19 cellular contexts compared by ENCODE assay signal in the genomic region with DNA sequence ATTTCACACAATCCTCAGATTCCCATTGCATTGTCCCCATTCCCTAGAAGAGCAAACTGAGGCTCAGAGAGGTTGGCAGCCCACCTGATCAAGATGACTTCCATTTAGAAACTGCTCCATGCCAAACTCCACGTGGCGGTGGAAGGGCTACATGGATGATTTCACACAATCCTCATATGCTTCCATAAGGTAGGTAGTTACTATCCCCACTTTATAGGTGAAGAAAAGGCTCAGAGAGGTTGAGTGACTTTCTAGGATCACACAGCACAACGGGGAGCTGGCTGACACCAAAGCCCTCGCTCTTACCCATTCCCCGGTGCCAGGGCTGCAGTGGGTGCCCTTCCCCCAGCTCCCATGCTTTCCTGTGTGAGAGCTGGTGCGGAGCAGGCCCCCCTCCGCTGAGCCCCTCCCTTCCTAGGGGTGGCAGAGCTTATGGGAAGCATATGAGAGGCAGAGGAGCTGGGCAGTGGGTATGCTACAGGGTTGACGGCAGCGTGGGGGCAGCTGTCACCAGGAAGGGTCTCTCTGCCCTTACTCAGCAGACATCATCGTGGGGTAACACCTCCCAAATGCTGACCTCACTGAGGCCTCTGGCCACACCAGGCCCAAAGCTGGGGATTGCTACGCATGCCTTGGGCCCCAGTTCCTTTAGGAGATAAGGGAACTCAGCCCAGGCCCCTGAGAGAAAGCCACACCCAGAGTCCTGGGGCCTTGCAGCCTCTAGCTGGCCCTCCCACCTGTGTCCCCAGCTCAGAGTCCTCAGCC. TPM values are rescaled to one million over a fixed set of nuclear protein-coding genes. Genes with fewer than 3 reads are reported as not detected.
"Had no signal": no experiment of that assay in that cellular context is flagged by ENCODE, and none has a peak within 500 bp of the region (broad histone marks: within the 10 kb centered on the region; RNA-seq: fewer than 3 reads in every experiment).

No MANE protein-coding gene starts in this region.

- H3K9ac ChIP-seq: parathyroid adenoma had no signal

- H3K9me3 ChIP-seq: esophagus muscularis mucosa, gastrocnemius medialis, left lung, prostate gland, tibial artery, upper lobe of left lung, uterus had no signal

- H3K36me3 ChIP-seq: esophagus muscularis mucosa, gastrocnemius medialis, left lung, prostate gland, spleen, tibial artery, upper lobe of left lung, uterus had no signal

- H3K27me3 ChIP-seq: upper lobe of left lung, uterus had no signal

- FAIRE-seq: endometrium, keratinocyte had no signal

- H3K4me3 ChIP-seq: esophagus muscularis mucosa, gastrocnemius medialis, left lung, lung, prostate gland, spleen, tibial artery, upper lobe of left lung, uterus had no signal

- DNase-seq: effector memory CD4-positive, alpha-beta T cell; gastrocnemius medialis; immature natural killer cell; left lung; spleen; stimulated activated CD4-positive, alpha-beta T cell treated with anti-CD3 and anti-CD28 coated beads, Interleukin-15, amount 100 ng/mL, for 24 hours; stimulated activated CD4-positive, alpha-beta T cell treated with anti-CD3 and anti-CD28 coated beads, Interleukin-1b, Interleukin-23, amount 100 ng/mL, for 48 hours; stimulated activated CD4-positive, alpha-beta T cell treated with anti-CD3 and anti-CD28 coated beads, Interleukin-4, amount 100 ng/mL, for 24 hours; tibial artery; uterus had no signal

- ATAC-seq: stimulated activated memory B cell treated with anti-CD40 and anti-IgM and Interleukin-4, amounts not matched to agents 10 μg/mL and 1 μg/mL and 100 μg/mL, for 72 hours had no signal

- H3K79me2 ChIP-seq: parathyroid adenoma had no signal

- H3K4me1 ChIP-seq: esophagus muscularis mucosa, gastrocnemius medialis, left lung, prostate gland, spleen, tibial artery, upper lobe of left lung, uterus had no signal

- H2AFZ ChIP-seq: parathyroid adenoma had no signal

- H3K27ac ChIP-seq: esophagus muscularis mucosa, gastrocnemius medialis, left lung, parathyroid adenoma, prostate gland, spleen, tibial artery, upper lobe of left lung, uterus had no signal

RNA-seq across cellular contexts. Expression of gene C16orf74, which starts 52.3 kb away (rescaled TPM):
- total RNA-seq: natural killer cell treated with Interleukin-12 subunit alpha and Interleukin-12 subunit beta and Interleukin-15 and Interleukin-18, amount 100 ng/mL, for 72 hours had no signal
